In the genomic region with DNA sequence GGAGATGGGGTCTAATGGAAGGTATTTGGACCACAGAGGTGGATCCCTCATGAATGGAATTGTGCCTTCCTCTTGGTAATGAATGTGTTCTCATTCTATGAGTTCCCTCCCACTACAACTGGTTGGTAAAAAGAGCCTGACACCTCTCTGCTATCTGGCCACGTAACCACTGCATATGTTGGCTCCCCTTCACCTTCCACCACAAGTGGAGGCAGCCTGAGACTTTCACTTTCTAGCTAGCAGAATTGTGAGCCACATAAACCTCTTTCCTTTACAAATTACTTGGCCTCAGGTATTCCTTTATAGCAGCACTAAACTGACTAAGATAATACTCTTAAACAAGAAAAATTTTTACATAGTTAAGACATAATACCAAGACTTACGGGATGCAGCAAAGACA, we compare ENCODE assay signal across 9 cellular contexts.
DNase-seq lines count a peak whose midpoint lies in the region; ATAC-seq and TF ChIP-seq lines count a peak whose summit lies in the region.
"Had no signal": no experiment of that assay in that cellular context is flagged by ENCODE, and none has a peak within 500 bp of the region (broad histone marks: within the 10 kb centered on the region; RNA-seq: fewer than 3 reads in every experiment).

No MANE protein-coding gene starts in this region.

- no peaks in the 10 kb centered on the region for H3K27me3 Mint-ChIP-seq in CD8-positive, alpha-beta T cell (ENCODE audit: low read depth)
- H3K27me3 Mint-ChIP-seq in activated naive CD8-positive, alpha-beta T cell treated with anti-CD3 and anti-CD28 coated beads for 36 hours, result no peaks in the 10 kb centered on the region

- H3K36me3 Mint-ChIP-seq in CD8-positive, alpha-beta T cell, result peaks cover 12% of the 10 kb centered on the region
- H3K36me3 Mint-ChIP-seq in activated naive CD8-positive, alpha-beta T cell treated with anti-CD3 and anti-CD28 coated beads for 36 hours, result peaks cover 31% of the 10 kb centered on the region

- TF ChIP-seq CTCF in CD8-positive, alpha-beta T cell (IDR thresholded peaks at IDR 0.05), result no peak
- TF ChIP-seq CTCF in GM20000 (IDR thresholded peaks at IDR 0.05; ENCODE audit: extremely low read depth, missing control alignments) (no peak), upper lobe of right lung (IDR thresholded peaks at IDR 0.05) (no peak), OCI-LY7 (conservative IDR thresholded peaks at IDR 0.05; ENCODE audit: low read length) (no peak)

- POLR2A ChIA-PET in CD8-positive, alpha-beta T cell (lab: Charles Lee), result no interaction called here
- POLR2A ChIA-PET in OCI-LY7 (lab: Charles Lee), result no interaction called here

- no peak overlapping the region for H3K4me2 ChIP-seq in OCI-LY7 (ENCODE audit: low read length)

- H2AFZ ChIP-seq in OCI-LY7 (ENCODE audit: low read length), result no peak overlapping the region
- H2AFZ ChIP-seq: parathyroid adenoma had no signal

- H3K36me3 ChIP-seq in CD8-positive, alpha-beta T cell (ENCODE audit: insufficient read depth, low read length), result no peaks in the 10 kb centered on the region
- H3K36me3 ChIP-seq in upper lobe of right lung, result no peaks in the 10 kb centered on the region
- H3K36me3 ChIP-seq in OCI-LY7 (ENCODE audit: insufficient read depth, low read length), result no peaks in the 10 kb centered on the region

- H3K27me3 ChIP-seq in CD8-positive, alpha-beta T cell (ENCODE audit: insufficient read depth, low read length), result no peaks in the 10 kb centered on the region
- no peaks in the 10 kb centered on the region for H3K27me3 ChIP-seq in upper lobe of right lung

- CTCF ChIA-PET in CD8-positive, alpha-beta T cell (lab: Charles Lee), result no interaction called here
- CTCF ChIA-PET in OCI-LY7 (lab: Charles Lee; ENCODE audit: unreplicated experiment), result no interaction called here

- peaks cover 15% of the 10 kb centered on the region; the same call in 1 of the 2 replicates for H3K79me2 ChIP-seq in OCI-LY7 (ENCODE audit: insufficient read depth, low read depth, low read length)

- peak; percentile 92 for ATAC-seq in CD8-positive, alpha-beta T cell
- peak; percentile 91 for ATAC-seq in HG03558 (IDR thresholded peaks at IDR 0.05; ENCODE audit: extremely low read depth, unreplicated experiment)
- ATAC-seq in upper lobe of right lung, result peak; percentile 53

- H3K4me1 Mint-ChIP-seq in CD8-positive, alpha-beta T cell (ENCODE audit: low read depth), result peaks cover 55% of the 10 kb centered on the region
- H3K4me1 Mint-ChIP-seq in activated naive CD8-positive, alpha-beta T cell treated with anti-CD3 and anti-CD28 coated beads for 36 hours, result peaks cover 42% of the 10 kb centered on the region

- H3K27ac Mint-ChIP-seq in CD8-positive, alpha-beta T cell, result peak overlapping the region; percentile 79
- peak overlapping the region; percentile 84 for H3K27ac Mint-ChIP-seq in activated naive CD8-positive, alpha-beta T cell treated with anti-CD3 and anti-CD28 coated beads for 36 hours

- no TSS peak for BruUV-seq in OCI-LY7 (replicated peaks; lab: Mats Ljungman, UMichigan)

- intact Hi-C loops in CD8-positive, alpha-beta T cell (cut with DNase I, micrococcal nuclease), result loop anchor here in 1 of 2 experiments (10.0 kb wide), 1 partner anchor 158 kb away; a partner anchor contains a TSS
- intact Hi-C loops in upper lobe of right lung (cut with DNase I), result no loop called here
- intact Hi-C loops in OCI-LY7 (cut with micrococcal nuclease; ENCODE audit: unreplicated experiment), result no loop called here

- H4K20me1 ChIP-seq in OCI-LY7 (ENCODE audit: insufficient read depth, low read length), result no peaks in the 10 kb centered on the region

- peak in 5 of 7 experiments; percentile 0 to 48 (median 10) for DNase-seq in CD8-positive, alpha-beta T cell
- DNase-seq in GM20000 (ENCODE audit: low spot score) (peak; percentile 45), upper lobe of right lung (no peak), OCI-LY7 (ENCODE audit: low spot score) (no peak), MV-4-11 (lab: John Stamatoyannopoulos, UW) (no peak), inferior parietal cortex (ENCODE audit: extremely low spot score) (no peak)
- peak; percentile 67 for DNase-seq in activated naive CD8-positive, alpha-beta T cell treated with anti-CD3 and anti-CD28 coated beads for 36 hours

- no peaks in the 10 kb centered on the region for H3K9me3 ChIP-seq in CD8-positive, alpha-beta T cell (ENCODE audit: low read length)
- H3K9me3 ChIP-seq in upper lobe of right lung, result no peaks in the 10 kb centered on the region
- no peaks in the 10 kb centered on the region for H3K9me3 ChIP-seq in OCI-LY7 (ENCODE audit: low read length)

- H3K4me3 Mint-ChIP-seq in CD8-positive, alpha-beta T cell, result peak overlapping the region; percentile 67
- H3K4me3 Mint-ChIP-seq in activated naive CD8-positive, alpha-beta T cell treated with anti-CD3 and anti-CD28 coated beads for 36 hours, result peak overlapping the region; percentile 64

- H3K4me1 ChIP-seq in CD8-positive, alpha-beta T cell (ENCODE audit: insufficient read depth, low read length), result peaks cover 8% of the 10 kb centered on the region
- H3K4me1 ChIP-seq in upper lobe of right lung, result peaks cover 2% of the 10 kb centered on the region
- no peaks in the 10 kb centered on the region for H3K4me1 ChIP-seq in OCI-LY7 (ENCODE audit: insufficient read depth, low read length, poor library complexity, severe bottlenecking)
- H3K4me1 ChIP-seq: parathyroid adenoma had no signal

- peak overlapping the region; percentile 0 for H3K27ac ChIP-seq in CD8-positive, alpha-beta T cell (ENCODE audit: low read depth, low read length)
- no peak overlapping the region for H3K27ac ChIP-seq in upper lobe of right lung
- no peak overlapping the region for H3K27ac ChIP-seq in OCI-LY7 (ENCODE audit: low read depth, low read length, poor library complexity, severe bottlenecking)
- H3K27ac ChIP-seq: parathyroid adenoma had no signal

- H3K9me3 Mint-ChIP-seq in CD8-positive, alpha-beta T cell, result no peaks in the 10 kb centered on the region
- peaks cover 5% of the 10 kb centered on the region for H3K9me3 Mint-ChIP-seq in activated naive CD8-positive, alpha-beta T cell treated with anti-CD3 and anti-CD28 coated beads for 36 hours

- no peak overlapping the region for H3K4me3 ChIP-seq in CD8-positive, alpha-beta T cell (ENCODE audit: low read depth, low read length)
- no peak overlapping the region for H3K4me3 ChIP-seq in upper lobe of right lung
- no peak overlapping the region for H3K4me3 ChIP-seq in OCI-LY7 (ENCODE audit: low read depth, low read length, poor library complexity, severe bottlenecking)

- H3K9me2 ChIP-seq in OCI-LY7 (ENCODE audit: insufficient read depth, low read length), result no peaks in the 10 kb centered on the region

Comparison
In these comparisons a context has a peak if more than half of its experiments do, and no peak if none do; other contexts are left out.
1. DNase-seq: peak in CD8-positive, alpha-beta T cell (5 of 7), GM20000 (single experiment) and activated naive CD8-positive, alpha-beta T cell treated with anti-CD3 and anti-CD28 coated beads for 36 hours (single experiment); none in upper lobe of right lung (single experiment), OCI-LY7 (single experiment), MV-4-11 (single experiment) and inferior parietal cortex (single experiment).
2. Peak in every context shown above with its lines, with median percentiles within 50 percentile points of each other: ATAC-seq.